In the genomic region with DNA sequence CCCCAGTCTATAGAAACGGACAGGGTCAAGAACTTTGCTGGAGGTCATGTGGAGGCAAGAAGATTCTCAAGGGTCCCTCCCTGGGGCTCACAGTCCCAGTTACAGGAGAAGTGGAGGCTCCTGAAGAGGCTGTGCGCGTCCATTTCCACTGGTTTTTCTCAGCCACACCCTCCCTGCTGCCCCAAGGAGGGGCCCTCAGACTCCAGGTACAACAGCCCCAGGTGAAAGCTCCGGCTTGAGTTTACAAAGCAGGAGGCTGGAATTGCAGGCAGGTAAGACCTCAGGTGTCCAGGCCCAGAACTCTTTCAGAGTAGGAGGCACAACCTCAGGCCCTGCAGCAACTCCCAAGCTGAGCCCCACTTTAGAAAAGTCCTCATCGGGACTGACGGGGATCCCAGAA, we compare ENCODE assay signal across 31 cellular contexts. TPM values are rescaled to one million over a fixed set of nuclear protein-coding genes. Genes with fewer than 3 reads are reported as not detected.
A peak's percentile ranks its signal among the peaks of the same experiment; 100 is the strongest.
DNase-seq lines count a peak whose midpoint lies in the region; ATAC-seq and TF ChIP-seq lines count a peak whose summit lies in the region.
"Had no signal": no experiment of that assay in that cellular context is flagged by ENCODE, and none has a peak within 500 bp of the region (broad histone marks: within the 10 kb centered on the region; RNA-seq: fewer than 3 reads in every experiment).

No MANE protein-coding gene starts in this region.

- H3K4me1 Mint-ChIP-seq in endothelial cell (ENCODE audit: unreplicated experiment): peaks cover 30% of the 10 kb centered on the region
- H3K4me1 Mint-ChIP-seq: activated CD4-positive, alpha-beta T cell treated with anti-CD3 and anti-CD28 coated beads, Interleukin-2, amount 10 ng/mL, durations not matched to agents 24 days and 14 days had no signal

- H3K9ac ChIP-seq in HUES48 (ENCODE audit: low read depth, low read length) (0 out of 2 replicates have a peak overlapping the region, but pooled peaks have one; percentile 19), iPS-15b (ENCODE audit: low read depth, low read length) (no peak overlapping the region)

- no peak overlapping the region for H3K27ac ChIP-seq in HUES48 (ENCODE audit: low read depth, low read length)
- H3K27ac ChIP-seq: A549, psoas muscle had no signal

- H3K4me3 Mint-ChIP-seq in endothelial cell (ENCODE audit: unreplicated experiment): no peak overlapping the region
- H3K4me3 Mint-ChIP-seq: activated CD4-positive, alpha-beta T cell treated with anti-CD3 and anti-CD28 coated beads, Interleukin-2, amount 10 ng/mL, durations not matched to agents 24 days and 14 days; CD4-positive, CD25-positive, alpha-beta regulatory T cell had no signal

- H3K27ac Mint-ChIP-seq in endothelial cell (ENCODE audit: unreplicated experiment): no peak overlapping the region
- H3K27ac Mint-ChIP-seq: activated CD4-positive, alpha-beta T cell treated with anti-CD3 and anti-CD28 coated beads, Interleukin-2, amount 10 ng/mL, durations not matched to agents 24 days and 14 days; activated naive CD4-positive, alpha-beta T cell treated with anti-CD3 and anti-CD28 coated beads, Interleukin-2, amount 50 U/mL, for 72 hours; activated T-helper 2 cell treated with anti-CD3 and anti-CD28 coated beads, Interferon-gamma antibody, Interleukin-2, Interleukin-4, amounts not matched to agents 10 μg/mL and 5 μg/mL and 100 μg/mL, durations not matched to agents 14 hours and 24 hours and 36 hours; CD4-positive, CD25-positive, alpha-beta regulatory T cell; naive thymus-derived CD4-positive, alpha-beta T cell had no signal

- TF ChIP-seq CTCF in endothelial cell (IDR thresholded peaks at IDR 0.05; ENCODE audit: unreplicated experiment): no peak

- no peak for ATAC-seq in GM21528 (IDR thresholded peaks at IDR 0.05; ENCODE audit: low FRiP score, unreplicated experiment)
- ATAC-seq: A549; activated naive CD4-positive, alpha-beta T cell treated with anti-CD3 and anti-CD28 coated beads, Interleukin-2, amount 50 U/mL, for 72 hours; GM12878; naive thymus-derived CD4-positive, alpha-beta T cell; Panc1; psoas muscle had no signal

- H3K36me3 ChIP-seq in HUES48 (ENCODE audit: control insufficient read depth, insufficient read depth, low read length): 0 out of 2 replicates have a peak, but pooled peaks cover 4% of the 10 kb centered on the region
- no peaks in the 10 kb centered on the region for H3K36me3 ChIP-seq in iPS-15b (ENCODE audit: control insufficient read depth, insufficient read depth, low read length)

- H3K36me3 Mint-ChIP-seq in endothelial cell (ENCODE audit: low read depth, unreplicated experiment): no peaks in the 10 kb centered on the region
- H3K36me3 Mint-ChIP-seq: CD4-positive, CD25-positive, alpha-beta regulatory T cell; naive thymus-derived CD4-positive, alpha-beta T cell had no signal

- DNase-seq in AG20443 (ENCODE audit: low spot score): peak; percentile 6
- DNase-seq in posterior vena cava (ENCODE audit: low spot score): peak; percentile 55
- DNase-seq in stimulated activated naive CD4-positive, alpha-beta T cell (lab: John Stamatoyannopoulos, UW): no peak
- no peak for DNase-seq in NCI-H2196 treated with DMSO at 0.1 percent for 48 hours (lab: John Stamatoyannopoulos, UW; ENCODE audit: unreplicated experiment)
- DNase-seq in endothelial cell (ENCODE audit: low spot score): no peak
- DNase-seq: activated CD4-positive, alpha-beta T cell treated with anti-CD3 and anti-CD28 coated beads, Interleukin-2, amount 10 ng/mL, durations not matched to agents 24 days and 14 days; activated CD8-positive, alpha-beta memory T cell treated with anti-CD3 and anti-CD28 coated beads for 24 hours; activated T-cell treated with anti-CD3 and anti-CD28 coated beads for 4 hours; AML-193; amygdala; CD4-positive, CD25-positive, alpha-beta regulatory T cell; EL; IMR-90; kidney; naive thymus-derived CD4-positive, alpha-beta T cell; NCI-H1436; NCI-H2081; NCI-H226; NCI-H69; psoas muscle; Right ventricle myocardium superior; stimulated activated CD4-positive, alpha-beta T cell treated with anti-CD3 and anti-CD28 coated beads, Interleukin-4, amount 100 ng/mL, for 1 hour had no signal

- H3K27me3 Mint-ChIP-seq in endothelial cell (ENCODE audit: unreplicated experiment): peaks cover 7% of the 10 kb centered on the region

- no peaks in the 10 kb centered on the region for H3K9me3 ChIP-seq in HUES48 (ENCODE audit: control insufficient read depth, insufficient read depth, low read length)
- no peaks in the 10 kb centered on the region for H3K9me3 ChIP-seq in iPS-15b (ENCODE audit: control insufficient read depth, insufficient read depth, low read length)
- H3K9me3 ChIP-seq: A549, psoas muscle had no signal

- H3K27me3 ChIP-seq in HUES48 (ENCODE audit: control insufficient read depth, insufficient read depth, low read length): peaks cover 7% of the 10 kb centered on the region; the same call in 1 of the 2 replicates
- H3K27me3 ChIP-seq in iPS-15b (ENCODE audit: control insufficient read depth, insufficient read depth, low read length): no peaks in the 10 kb centered on the region

- intact Hi-C loops in posterior vena cava (cut with DNase I): no loop called here

- H3K4me3 ChIP-seq in HUES48 (ENCODE audit: low read depth, low read length) (0 out of 2 replicates have a peak overlapping the region, but pooled peaks have one; percentile 95), iPS-15b (ENCODE audit: low read depth, low read length) (peak overlapping the region; percentile 26)
- H3K4me3 ChIP-seq: A549, GM12878, psoas muscle had no signal

- H3K9me3 Mint-ChIP-seq in endothelial cell (ENCODE audit: unreplicated experiment): no peaks in the 10 kb centered on the region
- H3K9me3 Mint-ChIP-seq: activated CD4-positive, alpha-beta T cell treated with anti-CD3 and anti-CD28 coated beads, Interleukin-2, amount 10 ng/mL, durations not matched to agents 24 days and 14 days; activated naive CD4-positive, alpha-beta T cell treated with anti-CD3 and anti-CD28 coated beads, Interleukin-2, amount 50 U/mL, for 72 hours; activated T-helper 2 cell treated with anti-CD3 and anti-CD28 coated beads, Interferon-gamma antibody, Interleukin-2, Interleukin-4, amounts not matched to agents 10 μg/mL and 5 μg/mL and 100 μg/mL, durations not matched to agents 14 hours and 24 hours and 36 hours; CD4-positive, CD25-positive, alpha-beta regulatory T cell had no signal

- H3K4me1 ChIP-seq in HUES48 (ENCODE audit: control insufficient read depth, insufficient read depth, low read length) (peaks cover 70% of the 10 kb centered on the region), iPS-15b (ENCODE audit: control insufficient read depth, insufficient read depth, low read length) (peaks cover 53% of the 10 kb centered on the region)
- H3K4me1 ChIP-seq: psoas muscle had no signal

RNA-seq across cellular contexts. Expression of a gene that starts 3.1 kb away (rescaled TPM):
- total RNA-seq in posterior vena cava: under 1 TPM; 0.51 to 0.67 TPM
- total RNA-seq in endothelial cell (ENCODE audit: unreplicated experiment): 10.5 TPM
- total RNA-seq: activated CD4-positive, alpha-beta T cell treated with anti-CD3 and anti-CD28 coated beads, Interleukin-2, amount 10 ng/mL, durations not matched to agents 24 days and 14 days; activated naive CD4-positive, alpha-beta T cell treated with anti-CD3 and anti-CD28 coated beads, Interleukin-2, amount 50 U/mL, for 72 hours; activated T-helper 2 cell treated with anti-CD3 and anti-CD28 coated beads, Interferon-gamma antibody, Interleukin-2, Interleukin-4, amounts not matched to agents 10 μg/mL and 5 μg/mL and 100 μg/mL, durations not matched to agents 14 hours and 24 hours and 36 hours; CD4-positive, CD25-positive, alpha-beta regulatory T cell; T-helper 2 cell treated with Interferon-gamma antibody and Interleukin-4, amounts not matched to agents 100 ng/mL and 5 ng/mL, for 36 hours had no signal

Comparison
In these comparisons a context has a peak if more than half of its experiments do, and no peak if none do; other contexts are left out.
1. DNase-seq: peak in AG20443 (single experiment) and posterior vena cava (single experiment); none in stimulated activated naive CD4-positive, alpha-beta T cell (0 of 6), NCI-H2196 treated with DMSO at 0.1 percent for 48 hours (single experiment) and endothelial cell (single experiment).